17 cellular contexts compared by ENCODE assay signal in genomic region chr13:100835695-100836094, GRCh38.
"Had no signal": no experiment of that assay in that cellular context is flagged by ENCODE, and none has a peak within 500 bp of the region (broad histone marks: within the 10 kb centered on the region; RNA-seq: fewer than 3 reads in every experiment).

No MANE protein-coding gene starts in this region.

- ATAC-seq: heart right ventricle, left lobe of liver, natural killer cell had no signal

- H3K9me3 ChIP-seq: colonic mucosa, stomach had no signal

- H3K27ac ChIP-seq: colonic mucosa, heart right ventricle, sigmoid colon, stomach had no signal

- H3K4me3 ChIP-seq: colonic mucosa, heart right ventricle, sigmoid colon, stomach had no signal

- FAIRE-seq: frontal cortex, small intestine, urothelium cell line had no signal

- H3K4me1 ChIP-seq: colonic mucosa, heart right ventricle, sigmoid colon, stomach had no signal

- H3K36me3 ChIP-seq: colonic mucosa, heart right ventricle, sigmoid colon, stomach had no signal

- DNase-seq: colonic mucosa; dermis blood vessel endothelial cell; erythroblast; heart right ventricle; hypothalamus; islet precursor cell; natural killer cell; posterior cingulate gyrus; sigmoid colon; small intestine; stimulated activated CD4-positive, alpha-beta T cell treated with anti-CD3 and anti-CD28 coated beads, Interleukin-12 subunit alpha, Interleukin-12 subunit beta, amount 100 ng/mL, for 4 hours; stimulated activated naive CD4-positive, alpha-beta T cell; stomach; substantia nigra had no signal

- H3K27me3 ChIP-seq: colonic mucosa, heart right ventricle, sigmoid colon, stomach had no signal
